In the genomic region with DNA sequence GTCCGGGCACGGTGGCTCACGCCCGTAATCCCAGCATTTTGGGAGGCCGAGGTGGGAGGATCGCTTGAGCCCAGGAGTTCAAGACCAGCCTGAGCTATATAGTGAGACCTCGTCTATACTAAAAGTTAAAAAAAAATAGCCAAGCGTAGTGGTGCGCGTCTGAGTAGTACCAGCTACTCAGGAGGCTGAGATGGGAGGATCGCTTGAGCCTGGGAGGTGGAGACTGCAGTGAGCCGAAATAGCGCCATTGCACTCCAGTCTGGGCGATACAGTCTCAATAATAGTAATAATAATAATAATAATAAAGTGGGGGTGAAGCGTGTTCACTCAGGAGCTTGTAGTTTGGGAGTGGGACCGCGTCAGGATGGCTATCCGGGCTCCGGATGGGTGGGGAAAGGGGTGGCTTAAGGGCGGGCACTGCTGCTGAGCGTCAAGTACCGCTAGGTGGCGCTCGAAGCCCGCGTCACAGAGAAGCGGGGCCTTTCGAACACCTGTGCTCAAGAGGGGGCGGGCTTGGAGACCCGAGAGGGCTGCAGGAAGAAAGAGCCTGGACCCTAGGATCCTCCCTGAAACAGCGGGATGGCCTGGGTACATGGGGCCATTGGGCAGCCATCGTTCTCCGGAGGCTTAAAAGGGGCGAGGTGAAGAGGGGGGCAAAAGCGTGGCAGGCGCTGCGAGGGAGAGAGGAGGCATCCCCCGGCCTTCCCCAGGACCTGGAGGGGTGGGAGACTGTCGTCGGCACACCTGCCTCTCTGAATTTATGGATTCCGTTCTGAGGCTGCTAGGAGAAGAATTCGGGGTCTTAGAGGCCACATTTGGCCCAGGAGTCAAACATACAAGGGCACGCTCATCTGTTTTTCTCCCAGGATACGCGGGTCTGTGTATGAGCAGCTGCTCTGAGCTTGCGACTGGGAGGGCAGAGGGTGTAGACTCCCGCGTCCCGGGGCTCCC, we compare ENCODE assay signal across 8 cellular contexts. TPM values are rescaled to one million over a fixed set of nuclear protein-coding genes. Genes with fewer than 3 reads are reported as not detected.
DNase-seq lines count a peak whose midpoint lies in the region; ATAC-seq lines count a peak whose summit lies in the region.

No MANE protein-coding gene starts in this region.

- CTCF ChIA-PET in activated CD8-positive, alpha-beta T cell treated with anti-CD3 and anti-CD28 coated beads, Interleukin-2, amount 10 ng/mL, durations not matched to agents 7 days and 5 days (lab: Charles Lee) = interaction anchor here (0.6 to 5.3 kb wide), 50 partner anchors 7 to 568 kb away, joined by 3 to 59 read pairs (median 4); a partner anchor contains a TSS

- H3K4me3 Mint-ChIP-seq in activated CD8-positive, alpha-beta T cell treated with anti-CD3 and anti-CD28 coated beads, Interleukin-2, amount 10 ng/mL, durations not matched to agents 7 days and 5 days = no peak overlapping the region

- peak; percentile 56 for DNase-seq in COLO668 (lab: John Stamatoyannopoulos, UW; ENCODE audit: unreplicated experiment)
- peak; percentile 28 for DNase-seq in HCEC 1CT
- peak; percentile 33 for DNase-seq in NCI-H526 treated with DMSO at 0.1 percent for 48 hours (lab: John Stamatoyannopoulos, UW)
- peak; percentile 80 for DNase-seq in activated CD8-positive, alpha-beta T cell treated with anti-CD3 and anti-CD28 coated beads, Interleukin-2, amount 10 ng/mL, durations not matched to agents 7 days and 5 days
- DNase-seq in effector CD8-positive, alpha-beta T cell (lab: John Stamatoyannopoulos, UW) = peak; percentile 63
- peak; percentile 71 for DNase-seq in myocyte (ENCODE audit: low read depth)
- DNase-seq in stimulated activated CD8-positive, alpha-beta memory T cell treated with anti-CD3 and anti-CD28 coated beads, Interleukin-7, amount 100 ng/mL, for 48 hours (ENCODE audit: extremely low read depth in 1 of 2, low read depth in 1 of 2) = peak; percentile 41 to 51

- H3K9me3 Mint-ChIP-seq in activated CD8-positive, alpha-beta T cell treated with anti-CD3 and anti-CD28 coated beads, Interleukin-2, amount 10 ng/mL, durations not matched to agents 7 days and 5 days (ENCODE audit: insufficient read depth) = no peaks in the 10 kb centered on the region

- peak; percentile 84 for ATAC-seq in activated CD8-positive, alpha-beta T cell treated with anti-CD3 and anti-CD28 coated beads, Interleukin-2, amount 10 ng/mL, durations not matched to agents 7 days and 5 days
- no peak for ATAC-seq in GM19324 (IDR thresholded peaks at IDR 0.05; ENCODE audit: low FRiP score, unreplicated experiment)

- H3K27ac Mint-ChIP-seq in activated CD8-positive, alpha-beta T cell treated with anti-CD3 and anti-CD28 coated beads, Interleukin-2, amount 10 ng/mL, durations not matched to agents 7 days and 5 days = no peak overlapping the region

- H3K27me3 Mint-ChIP-seq in activated CD8-positive, alpha-beta T cell treated with anti-CD3 and anti-CD28 coated beads, Interleukin-2, amount 10 ng/mL, durations not matched to agents 7 days and 5 days (ENCODE audit: low read depth) = peaks cover 68% of the 10 kb centered on the region

- peaks cover 24% of the 10 kb centered on the region for H3K4me1 Mint-ChIP-seq in activated CD8-positive, alpha-beta T cell treated with anti-CD3 and anti-CD28 coated beads, Interleukin-2, amount 10 ng/mL, durations not matched to agents 7 days and 5 days (ENCODE audit: low read depth)

- POLR2A ChIA-PET in activated CD8-positive, alpha-beta T cell treated with anti-CD3 and anti-CD28 coated beads, Interleukin-2, amount 10 ng/mL, durations not matched to agents 7 days and 5 days (lab: Charles Lee) = no interaction called here

- H3K36me3 Mint-ChIP-seq in activated CD8-positive, alpha-beta T cell treated with anti-CD3 and anti-CD28 coated beads, Interleukin-2, amount 10 ng/mL, durations not matched to agents 7 days and 5 days (ENCODE audit: low read depth) = no peaks in the 10 kb centered on the region

RNA-seq across cellular contexts. Expression of a gene that starts 14.5 kb away (rescaled TPM):
- total RNA-seq in activated CD8-positive, alpha-beta T cell treated with anti-CD3 and anti-CD28 coated beads, Interleukin-2, amount 10 ng/mL, durations not matched to agents 7 days and 5 days = not detected
- 11.7 and 14.1 TPM in 2 replicates for total RNA-seq in myocyte
- polyA plus RNA-seq in myocyte (2012) = 2.2 TPM

Comparison
In these comparisons a context has a peak if more than half of its experiments do, and no peak if none do; other contexts are left out.
1. DNase-seq: peak in every context shown above with its lines; median percentile 80 in activated CD8-positive, alpha-beta T cell treated with anti-CD3 and anti-CD28 coated beads, Interleukin-2, amount 10 ng/mL, durations not matched to agents 7 days and 5 days; 71 in myocyte; 63 in effector CD8-positive, alpha-beta T cell; 56 in COLO668; 46 in stimulated activated CD8-positive, alpha-beta memory T cell treated with anti-CD3 and anti-CD28 coated beads, Interleukin-7, amount 100 ng/mL, for 48 hours; 33 in NCI-H526 treated with DMSO at 0.1 percent for 48 hours; 28 in HCEC 1CT.
2. RNA of a gene that starts 14.5 kb away (total RNA-seq): 11.7 to 14.1 TPM in myocyte; not detected in activated CD8-positive, alpha-beta T cell treated with anti-CD3 and anti-CD28 coated beads, Interleukin-2, amount 10 ng/mL, durations not matched to agents 7 days and 5 days; every median in the first group is over 10 times any median in the second.